In the genomic region with DNA sequence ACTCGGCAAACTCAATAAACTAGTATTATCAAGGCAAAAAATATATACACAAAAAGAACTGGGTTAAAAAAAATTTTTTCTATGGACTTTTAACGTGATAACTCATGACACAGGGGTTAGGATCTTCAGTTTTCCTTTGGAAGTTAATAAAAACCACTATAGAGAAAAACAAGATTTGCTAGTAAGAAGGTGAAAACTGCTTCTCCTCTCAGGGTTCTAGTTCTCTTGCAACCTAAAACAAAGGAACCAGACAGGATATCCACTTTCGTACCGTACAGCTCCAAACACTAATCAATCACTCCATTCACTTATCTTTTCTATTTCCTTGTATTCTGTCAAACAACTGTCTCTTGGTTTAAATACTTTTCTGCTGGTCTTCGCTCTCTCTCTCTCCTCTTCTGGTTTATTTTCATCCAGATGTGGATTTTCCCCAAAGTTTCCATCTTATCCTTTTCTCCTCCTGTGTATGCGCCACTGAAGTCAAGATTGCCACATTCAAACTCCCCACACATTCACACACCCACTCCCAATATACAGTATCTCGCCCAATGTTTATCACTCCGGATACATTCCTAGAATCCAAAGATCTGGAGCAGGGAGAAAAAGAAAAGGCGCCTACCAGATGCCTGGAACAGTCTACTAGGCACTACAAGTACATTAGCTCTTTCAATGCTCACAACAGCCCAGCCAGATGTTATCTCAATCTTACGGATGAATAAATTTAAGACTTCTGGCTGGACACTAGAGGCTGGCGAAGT, we compare ENCODE assay signal across 8 cellular contexts. TPM values are rescaled to one million over a fixed set of nuclear protein-coding genes. Genes with fewer than 3 reads are reported as not detected.
DNase-seq lines count a peak whose midpoint lies in the region; ATAC-seq, FAIRE-seq and TF ChIP-seq lines count a peak whose summit lies in the region.

No MANE protein-coding gene starts in this region.

- peaks cover 25% of the 10 kb centered on the region for H4K20me1 ChIP-seq in HepG2 (ENCODE audit: insufficient read depth, low read length)

- no peak for TF ChIP-seq POLR2A in HepG2 (IDR thresholded peaks at IDR 0.05; ENCODE audit: insufficient read depth in 1 of 2, low read depth in 2 of 2, low read length in 2 of 2)
- TF ChIP-seq POLR2A in transverse colon (IDR thresholded peaks at IDR 0.05), result no peak

- CTCF ChIA-PET in HepG2 (lab: Yijun Ruan, JAX; ENCODE audit: low intra/inter-chr PET ratio, low total read pairs), result no interaction called here

- peak; percentile 0 for ATAC-seq in HG03280 (IDR thresholded peaks at IDR 0.05; ENCODE audit: unreplicated experiment)
- ATAC-seq in HepG2, result peak; percentile 18
- no peak for ATAC-seq in GM18858 (IDR thresholded peaks at IDR 0.05; ENCODE audit: unreplicated experiment)

- WGBS in HepG2 (ENCODE audit: low lambda C conversion rate), result 40% methylated on average over 10 of the region's 11 CpGs
- WGBS in transverse colon (ENCODE audit: low coverage in 1 of 2), 2 donors, result 14 to 15% methylated on average over 9 to 11 of the region's 11 CpGs

- TF ChIP-seq EP300 in HepG2 (IDR thresholded peaks at IDR 0.05; ENCODE audit: low read depth in 2 of 2, low read length in 2 of 2) (no peak), HepG2 (CRISPR knock-in tag; IDR thresholded peaks at IDR 0.05; ENCODE audit: borderline replicate concordance) (no peak), transverse colon (IDR thresholded peaks at IDR 0.05; ENCODE audit: low read depth) (no peak)

- TSS peak; percentile 91 for BruUV-seq in HepG2 (replicated peaks; lab: Mats Ljungman, UMichigan)

- DNase-seq in astrocyte of the spinal cord (ENCODE audit: low read depth, low spot score) (no peak), HepG2 (ENCODE audit: low spot score) (no peak), transverse colon (no peak), NCI-H146 (lab: John Stamatoyannopoulos, UW) (no peak), GM13976 (ENCODE audit: low spot score) (no peak)

- no peak for TF ChIP-seq CTCF in GM12875 (IDR thresholded peaks at IDR 0.05; ENCODE audit: borderline replicate concordance, insufficient read depth, low read depth, low read length)
- TF ChIP-seq CTCF in astrocyte of the spinal cord (IDR thresholded peaks at IDR 0.05; ENCODE audit: low read depth, low read length), result no peak
- no peak for TF ChIP-seq CTCF in HepG2 (CRISPR knock-in tag; IDR thresholded peaks at IDR 0.05)
- no peak for TF ChIP-seq CTCF in transverse colon (IDR thresholded peaks at IDR 0.05)
- TF ChIP-seq CTCF in GM13976 (IDR thresholded peaks at IDR 0.05; ENCODE audit: borderline replicate concordance, control extremely low read depth, extremely low read depth, insufficient read depth, missing control alignments), result no peak

- H3K9ac ChIP-seq in HepG2 (ENCODE audit: insufficient read depth, low read depth, low read length), result peak overlapping the region; percentile 89

- H3K27ac ChIP-seq in HepG2 (ENCODE audit: extremely low read length, insufficient read depth, low read length), result peak overlapping the region; percentile 94
- H3K27ac ChIP-seq in transverse colon, result peak overlapping the region; percentile 97 to 99 (median 98)

- POLR2A ChIA-PET in HepG2 (lab: Yijun Ruan, JAX), result interaction anchor here (0.9 to 2.1 kb wide), 11 partner anchors 10 to 185 kb away, joined by 3 to 28 read pairs (median 9); a partner anchor contains a TSS

- H3K27me3 ChIP-seq in HepG2 (ENCODE audit: control insufficient read depth in 1 of 2, insufficient read depth in 2 of 2, low read length in 2 of 2) (no peaks in the 10 kb centered on the region; a peak in 1 of 5 replicates), transverse colon (no peaks in the 10 kb centered on the region)

- in situ Hi-C loops in astrocyte of the spinal cord (cut with HindIII; ENCODE audit: low sequenced_read_pairs), result no loop called here
- in situ Hi-C loops in HepG2 (cut with HindIII; ENCODE audit: extremely low pct_ligation_motif_present, low pct_unique_long_range_greater_than_20kb), result no loop called here
- in situ Hi-C loops in transverse colon (cut with MboI; ENCODE audit: low pct_ligation_motif_present in 1 of 4, low pct_unique_long_range_greater_than_20kb in 1 of 4, low sequenced_read_pairs in 3 of 4), result loop anchor here in 1 of 4 donors (10.0 kb wide), 1 partner anchor 53 kb away; a partner anchor contains a TSS
- in situ Hi-C loops in GM13976 (cut with MboI; ENCODE audit: low sequenced_read_pairs, unreplicated experiment), result no loop called here

- H3K36me3 ChIP-seq in HepG2 (replicated peaks in 1 of 2; ENCODE audit: control insufficient read depth in 1 of 2, insufficient read depth in 2 of 2, low read length in 2 of 2) (peaks cover 2 to 10% of the 10 kb centered on the region in 2 experiments; a peak in 4 of 5 replicates), transverse colon (peaks cover 0 to 12% (median 3%) of the 10 kb centered on the region in 4 donors)

- H3K9me3 ChIP-seq in HepG2 (ENCODE audit: low read length) (no peaks in the 10 kb centered on the region), transverse colon (no peaks in the 10 kb centered on the region)

- FAIRE-seq in HepG2 (lab: Jason Lieb, UNC), result peak; percentile 39

- no peak for TF ChIP-seq RAD21 in HepG2 (CRISPR knock-in tag; IDR thresholded peaks at IDR 0.05)

- intact Hi-C loops in HepG2 (cut with micrococcal nuclease; ENCODE audit: unreplicated experiment) (loop anchor here (5.0 kb wide), 1 partner anchor 129 kb away; a partner anchor contains a TSS), transverse colon (cut with DNase I; ENCODE audit: low total_unique reads) (no loop called here)

- peak overlapping the region; percentile 37 for H2AFZ ChIP-seq in HepG2 (ENCODE audit: low read length)

- H3K4me2 ChIP-seq in HepG2 (ENCODE audit: low read depth, low read length), result peak overlapping the region; percentile 81

- peak overlapping the region; percentile 83 for H3K4me3 ChIP-seq in GM12875 (ENCODE audit: low read depth, low read length)
- H3K4me3 ChIP-seq in astrocyte of the spinal cord (ENCODE audit: low read depth, low read length), result peak overlapping the region; percentile 67
- peak overlapping the region; percentile 87 to 95 (median 93) for H3K4me3 ChIP-seq in HepG2 (replicated peaks in 1 of 3; ENCODE audit: insufficient read depth in 1 of 3, low read depth in 2 of 3, low read length in 3 of 3)
- peak overlapping the region; percentile 67 to 83 (median 78) for H3K4me3 ChIP-seq in transverse colon

- H3K79me2 ChIP-seq in HepG2 (ENCODE audit: insufficient read depth, low read length), result peaks cover 48% of the 10 kb centered on the region

- H3K4me1 ChIP-seq in HepG2 (ENCODE audit: insufficient read depth, low read length) (peaks cover 49% of the 10 kb centered on the region), transverse colon (peaks cover 13 to 31% (median 19%) of the 10 kb centered on the region in 4 donors)

RNA-seq across cellular contexts. Expression of a gene that starts 0.8 kb away (rescaled TPM):
- total RNA-seq in HepG2 (2016; rRNA removed; fragmentation: Illumina TruSeq; extraction: Trizol) (14.3 and 25.7 TPM in 2 replicates), transverse colon (10 to 100 TPM; 11.7 to 56.4 (median 39.2) TPM)
- 5.1 and 6.2 TPM in 2 replicates for total RNA-seq in HepG2 (2016; cell fraction: cytosol; rRNA removed; fragmentation: Illumina TruSeq; extraction: Trizol; ENCODE audit: low read depth)
- 13.6 and 27.9 TPM in 2 replicates for total RNA-seq in HepG2 (2016; cell fraction: insoluble cytoplasmic fraction; rRNA removed; fragmentation: Illumina TruSeq; extraction: Trizol)
- total RNA-seq in HepG2 (2016; cell fraction: membrane; rRNA removed; fragmentation: Illumina TruSeq; extraction: Trizol), result 5.9 and 7.5 TPM in 2 replicates
- total RNA-seq in HepG2 (2016; cell fraction: nucleus; rRNA removed; fragmentation: Illumina TruSeq; extraction: Trizol), result 56.6 and 59.5 TPM in 2 replicates
- 25.9 and 29.7 TPM in 2 replicates for polyA plus RNA-seq in HepG2 (2011; rRNA removed)
- 7.7 and 8.6 TPM in 2 replicates for polyA plus RNA-seq in HepG2 (2011; cell fraction: cytosol; rRNA removed)
- polyA plus RNA-seq in HepG2 (2011; cell fraction: nucleus; rRNA removed), result 47.2 and 58.1 TPM in 2 replicates
- 26.1 and 32.8 TPM in 2 replicates for polyA plus RNA-seq in HepG2 (2012)
- 1.5 and 1.9 TPM in 2 replicates for polyA plus RNA-seq in HepG2 (2016; cell fraction: cytosol; fragmentation: Illumina TruSeq; extraction: Trizol; ENCODE audit: low read depth)
- 25.6 and 25.9 TPM in 2 replicates for polyA plus RNA-seq in HepG2 (2016; cell fraction: insoluble cytoplasmic fraction; fragmentation: Illumina TruSeq; extraction: Trizol; ENCODE audit: low read depth)
- polyA plus RNA-seq in HepG2 (2016; cell fraction: membrane; fragmentation: Illumina TruSeq; extraction: Trizol; ENCODE audit: low read depth), result 4.0 and 4.5 TPM in 2 replicates
- 122 and 128 TPM in 2 replicates for polyA plus RNA-seq in HepG2 (2016; cell fraction: nucleus; fragmentation: Illumina TruSeq; extraction: Trizol; ENCODE audit: insufficient read depth, low read depth)
- 24.7 and 36.9 TPM in 2 replicates for polyA minus RNA-seq in HepG2 (2011; rRNA and poly(A)+ RNA removed; ENCODE audit: low replicate concordance)
- 6.1 and 8.7 TPM in 2 replicates for polyA minus RNA-seq in HepG2 (2011; cell fraction: cytosol; rRNA and poly(A)+ RNA removed)
- 106 and 110 TPM in 2 replicates for polyA minus RNA-seq in HepG2 (2011; cell fraction: nucleus; rRNA and poly(A)+ RNA removed)

RNA-seq across cellular contexts. Expression of a gene that starts 21.4 kb away (rescaled TPM):
- total RNA-seq in HepG2 (2016; rRNA removed; fragmentation: Illumina TruSeq; extraction: Trizol), result not detected in 2 replicates
- 0.18 TPM in 1 of 2 replicates, not detected in the other for total RNA-seq in HepG2 (2016; cell fraction: cytosol; rRNA removed; fragmentation: Illumina TruSeq; extraction: Trizol; ENCODE audit: low read depth)
- not detected in 2 replicates for total RNA-seq in HepG2 (2016; cell fraction: insoluble cytoplasmic fraction; rRNA removed; fragmentation: Illumina TruSeq; extraction: Trizol)
- not detected in 2 replicates for total RNA-seq in HepG2 (2016; cell fraction: membrane; rRNA removed; fragmentation: Illumina TruSeq; extraction: Trizol)
- not detected in 2 replicates for total RNA-seq in HepG2 (2016; cell fraction: nucleus; rRNA removed; fragmentation: Illumina TruSeq; extraction: Trizol)
- polyA plus RNA-seq in HepG2 (2011; rRNA removed), result 0.03 TPM in 2 replicates
- polyA plus RNA-seq in HepG2 (2011; cell fraction: cytosol; rRNA removed), result not detected in 2 replicates
- 0.09 TPM in 1 of 2 replicates, not detected in the other for polyA plus RNA-seq in HepG2 (2011; cell fraction: nucleus; rRNA removed)
- polyA plus RNA-seq in HepG2 (2012), result not detected in 2 replicates
- polyA plus RNA-seq in HepG2 (2016; cell fraction: cytosol; fragmentation: Illumina TruSeq; extraction: Trizol; ENCODE audit: low read depth), result not detected in 2 replicates
- polyA plus RNA-seq in HepG2 (2016; cell fraction: insoluble cytoplasmic fraction; fragmentation: Illumina TruSeq; extraction: Trizol; ENCODE audit: low read depth), result not detected in 2 replicates
- not detected in 2 replicates for polyA plus RNA-seq in HepG2 (2016; cell fraction: membrane; fragmentation: Illumina TruSeq; extraction: Trizol; ENCODE audit: low read depth)
- not detected in 2 replicates for polyA plus RNA-seq in HepG2 (2016; cell fraction: nucleus; fragmentation: Illumina TruSeq; extraction: Trizol; ENCODE audit: insufficient read depth, low read depth)
- polyA minus RNA-seq in HepG2 (2011; rRNA and poly(A)+ RNA removed; ENCODE audit: low replicate concordance), result 2.9 TPM in 1 of 2 replicates, not detected in the other
- not detected in 2 replicates for polyA minus RNA-seq in HepG2 (2011; cell fraction: cytosol; rRNA and poly(A)+ RNA removed)
- 0.12 TPM in 1 of 2 replicates, not detected in the other for polyA minus RNA-seq in HepG2 (2011; cell fraction: nucleus; rRNA and poly(A)+ RNA removed)
- total RNA-seq in transverse colon, result not detected

RNA-seq across cellular contexts. Expression of a gene that starts 30.4 kb away (rescaled TPM):
- not detected in 2 replicates for total RNA-seq in HepG2 (2016; rRNA removed; fragmentation: Illumina TruSeq; extraction: Trizol)
- not detected in 2 replicates for total RNA-seq in HepG2 (2016; cell fraction: cytosol; rRNA removed; fragmentation: Illumina TruSeq; extraction: Trizol; ENCODE audit: low read depth)
- not detected in 2 replicates for total RNA-seq in HepG2 (2016; cell fraction: insoluble cytoplasmic fraction; rRNA removed; fragmentation: Illumina TruSeq; extraction: Trizol)
- not detected in 2 replicates for total RNA-seq in HepG2 (2016; cell fraction: membrane; rRNA removed; fragmentation: Illumina TruSeq; extraction: Trizol)
- not detected in 2 replicates for total RNA-seq in HepG2 (2016; cell fraction: nucleus; rRNA removed; fragmentation: Illumina TruSeq; extraction: Trizol)
- polyA plus RNA-seq in HepG2 (2011; rRNA removed), result not detected in 2 replicates
- not detected in 2 replicates for polyA plus RNA-seq in HepG2 (2011; cell fraction: cytosol; rRNA removed)
- not detected in 2 replicates for polyA plus RNA-seq in HepG2 (2011; cell fraction: nucleus; rRNA removed)
- polyA plus RNA-seq in HepG2 (2012), result not detected in 2 replicates
- polyA plus RNA-seq in HepG2 (2016; cell fraction: cytosol; fragmentation: Illumina TruSeq; extraction: Trizol; ENCODE audit: low read depth), result not detected in 2 replicates
- not detected in 2 replicates for polyA plus RNA-seq in HepG2 (2016; cell fraction: insoluble cytoplasmic fraction; fragmentation: Illumina TruSeq; extraction: Trizol; ENCODE audit: low read depth)
- polyA plus RNA-seq in HepG2 (2016; cell fraction: membrane; fragmentation: Illumina TruSeq; extraction: Trizol; ENCODE audit: low read depth), result not detected in 2 replicates
- polyA plus RNA-seq in HepG2 (2016; cell fraction: nucleus; fragmentation: Illumina TruSeq; extraction: Trizol; ENCODE audit: insufficient read depth, low read depth), result not detected in 2 replicates
- 13.3 TPM in 1 of 2 replicates, not detected in the other for polyA minus RNA-seq in HepG2 (2011; rRNA and poly(A)+ RNA removed; ENCODE audit: low replicate concordance)
- not detected in 2 replicates for polyA minus RNA-seq in HepG2 (2011; cell fraction: cytosol; rRNA and poly(A)+ RNA removed)
- polyA minus RNA-seq in HepG2 (2011; cell fraction: nucleus; rRNA and poly(A)+ RNA removed), result not detected in 2 replicates
- total RNA-seq in transverse colon, result 1 to 10 TPM in 2 of 4 donors, not detected in 2; 4.8 to 5.1 TPM

RNA-seq across cellular contexts. Expression of a gene that starts 55.2 kb away (rescaled TPM):
- total RNA-seq in HepG2 (2016; rRNA removed; fragmentation: Illumina TruSeq; extraction: Trizol), result 20.8 and 31.6 TPM in 2 replicates
- 2.4 and 2.8 TPM in 2 replicates for total RNA-seq in HepG2 (2016; cell fraction: cytosol; rRNA removed; fragmentation: Illumina TruSeq; extraction: Trizol; ENCODE audit: low read depth)
- 24.7 and 30.2 TPM in 2 replicates for total RNA-seq in HepG2 (2016; cell fraction: insoluble cytoplasmic fraction; rRNA removed; fragmentation: Illumina TruSeq; extraction: Trizol)
- total RNA-seq in HepG2 (2016; cell fraction: membrane; rRNA removed; fragmentation: Illumina TruSeq; extraction: Trizol), result 4.7 and 7.3 TPM in 2 replicates
- 25.5 and 31.7 TPM in 2 replicates for total RNA-seq in HepG2 (2016; cell fraction: nucleus; rRNA removed; fragmentation: Illumina TruSeq; extraction: Trizol)
- polyA plus RNA-seq in HepG2 (2011; rRNA removed), result 11.2 and 13.0 TPM in 2 replicates
- 3.6 and 7.5 TPM in 2 replicates for polyA plus RNA-seq in HepG2 (2011; cell fraction: cytosol; rRNA removed)
- 5.4 and 9.0 TPM in 2 replicates for polyA plus RNA-seq in HepG2 (2011; cell fraction: nucleus; rRNA removed)
- 18.2 and 24.4 TPM in 2 replicates for polyA plus RNA-seq in HepG2 (2012)
- polyA plus RNA-seq in HepG2 (2016; cell fraction: cytosol; fragmentation: Illumina TruSeq; extraction: Trizol; ENCODE audit: low read depth), result 0.51 and 0.74 TPM in 2 replicates
- polyA plus RNA-seq in HepG2 (2016; cell fraction: insoluble cytoplasmic fraction; fragmentation: Illumina TruSeq; extraction: Trizol; ENCODE audit: low read depth), result 26.4 and 31.6 TPM in 2 replicates
- 1.9 and 2.1 TPM in 2 replicates for polyA plus RNA-seq in HepG2 (2016; cell fraction: membrane; fragmentation: Illumina TruSeq; extraction: Trizol; ENCODE audit: low read depth)
- polyA plus RNA-seq in HepG2 (2016; cell fraction: nucleus; fragmentation: Illumina TruSeq; extraction: Trizol; ENCODE audit: insufficient read depth, low read depth), result 30.6 and 30.8 TPM in 2 replicates
- 4.5 and 11.2 TPM in 2 replicates for polyA minus RNA-seq in HepG2 (2011; rRNA and poly(A)+ RNA removed; ENCODE audit: low replicate concordance)
- 10.1 and 13.0 TPM in 2 replicates for polyA minus RNA-seq in HepG2 (2011; cell fraction: cytosol; rRNA and poly(A)+ RNA removed)
- 53.0 and 78.4 TPM in 2 replicates for polyA minus RNA-seq in HepG2 (2011; cell fraction: nucleus; rRNA and poly(A)+ RNA removed)
- 100 to 1,000 TPM in 1 of 4 donors, 10 to 100 TPM in 3; 33.3 to 134 (median 76.3) TPM for total RNA-seq in transverse colon
